ENCODE assay signal across 34 cellular contexts in genomic region chr9:71931166-71931565, GRCh38.
"Had no signal": no experiment of that assay in that cellular context is flagged by ENCODE, and none has a peak within 500 bp of the region (broad histone marks: within the 10 kb centered on the region; RNA-seq: fewer than 3 reads in every experiment).

No MANE protein-coding gene starts in this region.

- H3K27ac ChIP-seq: adrenal gland, KMS-11, Peyer's patch, VCaP had no signal

- H3K9me3 Mint-ChIP-seq: activated CD4-positive, alpha-beta memory T cell treated with anti-CD3 and anti-CD28 coated beads for 36 hours; activated naive CD4-positive, alpha-beta T cell treated with anti-CD3 and anti-CD28 coated beads for 36 hours; activated naive CD4-positive, alpha-beta T cell treated with anti-CD3 and anti-CD28 coated beads, Interleukin-2, amount 50 U/mL, for 72 hours; activated T-cell treated with anti-CD3 and anti-CD28 coated beads, Interleukin-2, amount 50 U/mL, for 4 hours; activated T-helper 1 cell treated with anti-CD3 and anti-CD28 coated beads, Interleukin-12 subunit alpha, Interleukin-12 subunit beta, Interleukin-2, Interleukin-4 antibody, amounts not matched to agents 30 ng/mL and 10 ng/mL and 1 ng/mL, durations not matched to agents 14 hours and 24 hours and 36 hours had no signal

- H3K9ac ChIP-seq: KMS-11 had no signal

- H3K4me1 ChIP-seq: adrenal gland, Peyer's patch had no signal

- H3K27ac Mint-ChIP-seq: activated B cell treated with CpG ODN at 0.5 μM for 24 hours; activated CD4-positive, alpha-beta memory T cell treated with anti-CD3 and anti-CD28 coated beads for 36 hours; activated naive CD4-positive, alpha-beta T cell treated with anti-CD3 and anti-CD28 coated beads for 36 hours; activated naive CD4-positive, alpha-beta T cell treated with anti-CD3 and anti-CD28 coated beads, Interleukin-2, amount 50 U/mL, for 72 hours; activated T-helper 1 cell treated with anti-CD3 and anti-CD28 coated beads, Interleukin-12 subunit alpha, Interleukin-12 subunit beta, Interleukin-2, Interleukin-4 antibody, amounts not matched to agents 30 ng/mL and 10 ng/mL and 1 ng/mL, durations not matched to agents 14 hours and 24 hours and 36 hours; brain had no signal

- H3K27me3 Mint-ChIP-seq: activated B cell treated with CpG ODN at 0.5 μM for 24 hours; activated CD4-positive, alpha-beta memory T cell treated with anti-CD3 and anti-CD28 coated beads for 36 hours; brain had no signal

- DNase-seq: activated B cell treated with CpG ODN at 0.5 μM for 24 hours; activated CD4-positive, alpha-beta memory T cell treated with anti-CD3 and anti-CD28 coated beads for 36 hours; activated CD4-positive, alpha-beta T cell treated with anti-CD3 and anti-CD28 coated beads for 4 hours; activated CD4-positive, alpha-beta T cell treated with anti-CD3 and anti-CD28 coated beads, Interleukin-2, amount 50 U/mL, for 1 hour; activated CD4-positive, CD25-positive, alpha-beta regulatory T cell treated with anti-CD3 and anti-CD28 coated beads, Interleukin-2, amount 50 U/mL, for 72 hours; activated CD8-positive, alpha-beta memory T cell treated with anti-CD3 and anti-CD28 coated beads, Interleukin-2, amount 50 U/mL, for 4 hours; activated gamma-delta T cell treated with Interleukin-2 at 50 U/mL for 16 hours; activated naive CD4-positive, alpha-beta T cell treated with anti-CD3 and anti-CD28 coated beads for 36 hours; activated T-cell treated with anti-CD3 and anti-CD28 coated beads for 4 hours; activated T-cell treated with anti-CD3 and anti-CD28 coated beads, Interleukin-2, amount 50 U/mL, for 4 hours; adrenal gland; anterior cingulate cortex; caudate nucleus; cerebellar nuclear complex; MM.1S; NCI-H1092 treated with DMSO at 0.1 percent for 48 hours; NCI-H1417; NCI-H146; NCI-H187 treated with DMSO at 0.1 percent for 48 hours; NCI-H2081; NCI-H345; NCI-H524 treated with DMSO at 0.1 percent for 48 hours; Peyer's patch; RPMI8226; SIG-M5; SW 1271; T-helper 1 cell; T-helper 2 cell; T-helper 9 cell had no signal

- H3K9me3 ChIP-seq: adrenal gland, Peyer's patch had no signal

- H3K4me3 Mint-ChIP-seq: activated B cell treated with CpG ODN at 0.5 μM for 24 hours; activated CD4-positive, alpha-beta memory T cell treated with anti-CD3 and anti-CD28 coated beads for 36 hours; activated naive CD4-positive, alpha-beta T cell treated with anti-CD3 and anti-CD28 coated beads for 36 hours; activated T-cell treated with anti-CD3 and anti-CD28 coated beads, Interleukin-2, amount 50 U/mL, for 4 hours; activated T-helper 1 cell treated with anti-CD3 and anti-CD28 coated beads, Interleukin-12 subunit alpha, Interleukin-12 subunit beta, Interleukin-2, Interleukin-4 antibody, amounts not matched to agents 30 ng/mL and 10 ng/mL and 1 ng/mL, durations not matched to agents 14 hours and 24 hours and 36 hours; brain had no signal

- H3K4me2 ChIP-seq: KMS-11 had no signal

- H3K27me3 ChIP-seq: adrenal gland, Peyer's patch had no signal

- H3K4me3 ChIP-seq: adrenal gland, Peyer's patch had no signal

- H3K36me3 ChIP-seq: adrenal gland, Peyer's patch had no signal
